ENCODE assay signal across 8 cellular contexts in genomic region chr15:50908209-50909043, GRCh38. TPM values are rescaled to one million over a fixed set of nuclear protein-coding genes. Genes with fewer than 3 reads are reported as not detected.
DNase-seq lines count a peak whose midpoint lies in the region; ATAC-seq and TF ChIP-seq lines count a peak whose summit lies in the region.

TSS of gene AP4E1 (plus strand) at chr15:50908683. CDS start at chr15:50908779, 96 bp downstream.

- DNase-seq in GM12864 (ENCODE audit: low read depth) = peak; percentile 84
- DNase-seq in NCI-H1092 (lab: John Stamatoyannopoulos, UW) = peak; percentile 83
- DNase-seq in SK-N-SH = peak; percentile 90
- peak; percentile 92 for DNase-seq in activated naive CD4-positive, alpha-beta T cell treated with anti-CD3 and anti-CD28 coated beads, Interleukin-2, amount 50 U/mL, for 16 hours
- DNase-seq in globus pallidus (ENCODE audit: low spot score) = peak; percentile 91
- peak; percentile 87 for DNase-seq in occipital lobe (lab: John Stamatoyannopoulos, UW)

- TF ChIP-seq RAD21 in SK-N-SH (IDR thresholded peaks at IDR 0.05; ENCODE audit: low read length) = peak; percentile 87

- no peaks in the 10 kb centered on the region for H3K9me3 ChIP-seq in SK-N-SH

- no peaks in the 10 kb centered on the region for H3K9me2 ChIP-seq in SK-N-SH

- H3F3A ChIP-seq in SK-N-SH (replicated peaks; ENCODE audit: insufficient read depth) = peaks cover 23% of the 10 kb centered on the region

- TF ChIP-seq CTCF in GM12864 (IDR thresholded peaks at IDR 0.05; ENCODE audit: low read depth, low read length, missing control alignments) = peak; percentile 89
- peak; percentile 85 for TF ChIP-seq CTCF in SK-N-SH (IDR thresholded peaks at IDR 0.05)

- peak within 1 kb of the TSS; percentile 79 for H3K4me2 ChIP-seq in SK-N-SH

- POLR2A ChIA-PET in SK-N-SH (lab: Yijun Ruan, JAX) = interaction anchor here (1.4 kb wide), 1 partner anchor 553 kb away, joined by 5 read pairs; the partner anchor contains the start of gene GABPB1

- under 1% methylated on average over 51 of the region's 102 CpGs for WGBS in SK-N-SH (ENCODE audit: low lambda C conversion rate)

- peak in 1 of 2 experiments; percentile 59; a peak in 1 of 4 replicates for TF ChIP-seq EP300 in SK-N-SH (IDR thresholded peaks at IDR 0.05; ENCODE audit: borderline replicate concordance in 1 of 2, low read depth in 1 of 2, low read length in 1 of 2)

- peaks cover 7 to 11% of the 10 kb centered on the region in 2 experiments; a peak in 2 of 4 replicates for H3K4me1 ChIP-seq in SK-N-SH (ENCODE audit: control insufficient read depth in 1 of 2, insufficient read depth in 2 of 2, low read depth in 1 of 2, low read length in 1 of 2)

- peaks cover 13 to 24% of the 10 kb centered on the region in 2 experiments for H3K36me3 ChIP-seq in SK-N-SH (replicated peaks in 1 of 2; ENCODE audit: control insufficient read depth in 1 of 2, insufficient read depth in 2 of 2, low read length in 1 of 2)

- H3K79me2 ChIP-seq in SK-N-SH (ENCODE audit: insufficient read depth) = peaks cover 26% of the 10 kb centered on the region

- H3K27me3 ChIP-seq in SK-N-SH (ENCODE audit: insufficient read depth) = no peaks in the 10 kb centered on the region

- no peaks in the 10 kb centered on the region for H4K20me1 ChIP-seq in SK-N-SH (ENCODE audit: insufficient read depth)

- ATAC-seq in HG02610 (IDR thresholded peaks at IDR 0.05; ENCODE audit: unreplicated experiment) = peak; percentile 32

- CTCF ChIA-PET in SK-N-SH (lab: Yijun Ruan, JAX) = interaction anchor here (0.6 to 2.1 kb wide), 20 partner anchors 13 to 1266 kb away, joined by 3 to 7 read pairs (median 3); partner anchors contain the start of gene TRPM7

- H3K4me3 ChIP-seq in GM12864 (ENCODE audit: low read depth, low read length) (peak within 1 kb of the TSS; percentile 90), SK-N-SH (ENCODE audit: low read depth in 2 of 2, low read length in 1 of 2) (peak within 1 kb of the TSS; percentile 86 to 95)

- H3K27ac ChIP-seq in SK-N-SH (ENCODE audit: low read depth in 2 of 2, low read length in 1 of 2) = peak within 1 kb of the TSS; percentile 70 to 73
- H3K27ac ChIP-seq in temporal lobe (ENCODE audit: low read depth, low read length) = peak within 1 kb of the TSS; percentile 80

- H2AFZ ChIP-seq in SK-N-SH (ENCODE audit: low read depth) = peak within 1 kb of the TSS; percentile 97

- H3K9ac ChIP-seq in SK-N-SH = peak within 1 kb of the TSS; percentile 91

TF ChIP-seq in SK-N-SH, 30 proteins besides CTCF, POLR2A, EP300 and RAD21 (continues in another document):
- TF ChIP-seq JUND (IDR thresholded peaks at IDR 0.05) = no peak
- TF ChIP-seq FOSL2 (IDR thresholded peaks at IDR 0.05; ENCODE audit: borderline replicate concordance, low read depth) = no peak
- no peak for TF ChIP-seq FOXM1 (IDR thresholded peaks at IDR 0.05; ENCODE audit: low read depth)
- TF ChIP-seq GATA2 (CRISPR knock-in tag; IDR thresholded peaks at IDR 0.05) = no peak
- peak; percentile 69 for TF ChIP-seq POLR2AphosphoS5 (IDR thresholded peaks at IDR 0.05; ENCODE audit: low read depth, low read length)
- peak; percentile 58; the same call in 1 of the 2 replicates for TF ChIP-seq YY1 (IDR thresholded peaks at IDR 0.05; ENCODE audit: low read depth)
- no peak for TF ChIP-seq RFX5 (IDR thresholded peaks at IDR 0.05; ENCODE audit: low read length)
- no peak for TF ChIP-seq TEAD4 (IDR thresholded peaks at IDR 0.05; ENCODE audit: borderline replicate concordance, insufficient read depth)
- no peak for TF ChIP-seq TCF12 (IDR thresholded peaks at IDR 0.05)
- no peak; the same call in none of the 2 replicates for TF ChIP-seq MXI1 (IDR thresholded peaks at IDR 0.05; ENCODE audit: low read depth, low read length)
- TF ChIP-seq REST (IDR thresholded peaks at IDR 0.05; ENCODE audit: low read depth, low read length) = peak; percentile 66; the same call in 1 of the 2 replicates
- TF ChIP-seq MEF2A (IDR thresholded peaks at IDR 0.05; ENCODE audit: borderline replicate concordance, low read depth) = no peak
- TF ChIP-seq ELF1 (IDR thresholded peaks at IDR 0.05) = peak; percentile 97
- TF ChIP-seq FOXJ3 (CRISPR knock-in tag; IDR thresholded peaks at IDR 0.05) = no peak
- TF ChIP-seq TAF1 (IDR thresholded peaks at IDR 0.05; ENCODE audit: borderline replicate concordance, low read depth, low read length) = 0 out of 2 replicates have a peak, but pooled peaks have one; percentile 64
- no peak for TF ChIP-seq IRF3 (IDR thresholded peaks at IDR 0.05; ENCODE audit: low read depth, low read length)
- TF ChIP-seq ZBTB33 (IDR thresholded peaks at IDR 0.05; ENCODE audit: borderline replicate concordance, low read depth) = peak; percentile 85
- no peak for TF ChIP-seq NRF1 (IDR thresholded peaks at IDR 0.05; ENCODE audit: low read depth, low read length)
- TF ChIP-seq SIN3A (IDR thresholded peaks at IDR 0.05; ENCODE audit: borderline replicate concordance, low read depth, low read length) = peak; percentile 92; the same call in 1 of the 2 replicates
- TF ChIP-seq NFIC (IDR thresholded peaks at IDR 0.05; ENCODE audit: borderline replicate concordance) = no peak
- peak; percentile 98 for TF ChIP-seq CHD2 (IDR thresholded peaks at IDR 0.05; ENCODE audit: low read length, partially characterized antibody)
- no peak for TF ChIP-seq EZH2phosphoT487 (IDR thresholded peaks at IDR 0.05; ENCODE audit: borderline replicate concordance, low read depth)
- TF ChIP-seq USF1 (IDR thresholded peaks at IDR 0.05; ENCODE audit: borderline replicate concordance, low read depth) = no peak

RNA-seq across cellular contexts. Expression of gene AP4E1, which starts in this region (rescaled TPM):
- 1.6 and 2.0 TPM in 2 replicates for polyA plus RNA-seq in SK-N-SH (2012; rRNA removed)
- 2.5 and 3.1 TPM in 2 replicates for polyA plus RNA-seq in SK-N-SH (2012; cell fraction: cytosol; rRNA removed)
- 1.4 and 2.5 TPM in 2 replicates for polyA plus RNA-seq in SK-N-SH (2012; cell fraction: nucleus; rRNA removed)
- 14.0 TPM for total RNA-seq in occipital lobe
- total RNA-seq in temporal lobe = 11.1 TPM

Comparison
In these comparisons a context has a peak if more than half of its experiments do, and no peak if none do; other contexts are left out.
1. Peak in every context shown above with its lines: DNase-seq, ATAC-seq, H3K4me3 ChIP-seq and H3K27ac ChIP-seq.